1 cellular context compared by ENCODE assay signal in genomic region chr6:106562001-106562400, GRCh38.
TF ChIP-seq lines count a peak whose summit lies in the region.

No MANE protein-coding gene starts in this region.

TF ChIP-seq in WTC11, 78 proteins besides CTCF, POLR2A, EP300 and RAD21 (continued from another document):
- TF ChIP-seq ZBTB43 (CRISPR knock-in tag; IDR thresholded peaks at IDR 0.05) = no peak
- TF ChIP-seq MLX (CRISPR knock-in tag; IDR thresholded peaks at IDR 0.05) = no peak
- TF ChIP-seq PRRX2 (CRISPR knock-in tag; IDR thresholded peaks at IDR 0.05) = no peak
TF ChIP-seq in WTC11: peak in this region for 0.
